ENCODE assay signal across 1 cellular context in the genomic region with DNA sequence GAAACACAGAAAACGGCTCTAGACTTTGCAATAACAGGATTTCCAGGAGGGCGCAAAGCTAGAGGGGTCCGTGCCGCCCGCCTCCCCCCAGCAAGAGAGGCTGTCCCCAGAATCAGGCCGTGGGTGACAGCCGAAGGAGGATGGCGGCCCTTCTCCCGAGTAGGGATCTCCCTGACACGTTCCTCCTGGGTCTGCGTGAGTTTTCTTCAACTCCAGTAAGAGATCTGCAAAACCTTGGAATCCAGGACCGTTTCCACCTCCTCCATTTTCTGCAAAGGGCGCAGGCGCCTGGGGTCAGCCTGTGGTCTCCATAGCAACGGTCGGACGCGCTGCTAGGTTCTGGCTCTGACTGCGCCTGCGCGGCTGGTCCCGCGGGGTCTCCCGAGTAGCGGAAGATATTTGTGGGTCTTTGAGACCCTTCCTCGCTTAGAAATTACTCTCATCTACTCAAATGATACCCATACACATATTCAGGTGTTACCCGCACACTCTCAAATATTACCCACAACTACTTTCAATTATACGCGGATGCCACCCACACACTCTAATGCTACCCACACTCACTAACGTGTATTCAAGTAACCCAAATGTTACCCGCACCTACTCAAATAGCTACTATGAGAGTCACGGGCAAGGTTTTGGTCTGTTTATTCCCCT.
A peak's percentile ranks its signal among the peaks of the same experiment; 100 is the strongest.
TF ChIP-seq lines count a peak whose summit lies in the region.

No MANE protein-coding gene starts in this region.

TF ChIP-seq in K562, 482 proteins besides CTCF, POLR2A, EP300 and RAD21 (continued from another document):
- TF ChIP-seq, protein P1, sequence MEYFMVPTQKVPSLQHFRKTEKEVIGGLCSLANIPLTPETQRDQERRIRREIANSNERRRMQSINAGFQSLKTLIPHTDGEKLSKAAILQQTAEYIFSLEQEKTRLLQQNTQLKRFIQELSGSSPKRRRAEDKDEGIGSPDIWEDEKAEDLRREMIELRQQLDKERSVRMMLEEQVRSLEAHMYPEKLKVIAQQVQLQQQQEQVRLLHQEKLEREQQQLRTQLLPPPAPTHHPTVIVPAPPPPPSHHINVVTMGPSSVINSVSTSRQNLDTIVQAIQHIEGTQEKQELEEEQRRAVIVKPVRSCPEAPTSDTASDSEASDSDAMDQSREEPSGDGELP (CRISPR knock-in tag; IDR thresholded peaks at IDR 0.05; ENCODE audit: borderline replicate concordance), result no peak; the same call in 1 of the 2 replicates
- no peak for TF ChIP-seq PML (IDR thresholded peaks at IDR 0.05; ENCODE audit: low read length)
- peak; percentile 96 for TF ChIP-seq RFX1 (IDR thresholded peaks at IDR 0.05)
- peak; percentile 8 for TF ChIP-seq MEIS2 (IDR thresholded peaks at IDR 0.05; ENCODE audit: partially characterized antibody)
- peak; percentile 89 to 91 for TF ChIP-seq NRF1 (conservative IDR thresholded peaks at IDR 0.05 in 1 of 2, IDR thresholded peaks at IDR 0.05 in 1 of 2)
- peak; percentile 52 for TF ChIP-seq EGR1 (conservative IDR thresholded peaks at IDR 0.05)
- peak; percentile 26; the same call in 1 of the 2 replicates for TF ChIP-seq MXI1 (IDR thresholded peaks at IDR 0.05; ENCODE audit: low read depth, low read length)
- TF ChIP-seq TCF3 (CRISPR knock-in tag; IDR thresholded peaks at IDR 0.05), result no peak
- 0 out of 2 replicates have a peak, but pooled peaks have one; percentile 51 for TF ChIP-seq ZBTB2 (IDR thresholded peaks at IDR 0.05)
TF ChIP-seq in K562: peak in this region for 8.
